ENCODE assay signal across 2 cellular contexts in the genomic region with DNA sequence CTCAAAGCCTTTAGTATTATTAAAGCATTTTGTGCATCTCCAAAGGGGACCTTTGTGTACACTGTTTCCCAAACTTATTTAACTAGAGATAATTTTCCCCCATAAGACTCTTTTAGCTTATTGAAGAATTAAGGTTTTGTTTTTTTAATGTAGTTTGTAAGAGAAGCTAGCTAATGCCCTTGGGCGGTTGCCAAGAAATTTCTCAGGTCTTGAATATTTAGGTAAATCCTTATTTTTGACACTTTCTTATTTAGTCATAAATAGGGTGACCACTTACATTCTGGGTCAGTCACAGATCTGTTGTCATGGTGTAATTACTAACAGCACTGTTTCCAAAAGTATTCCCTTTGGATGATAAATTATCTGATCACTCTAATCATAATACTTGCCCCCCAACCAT.
TF ChIP-seq lines count a peak whose summit lies in the region.

No MANE protein-coding gene starts in this region.

TF ChIP-seq in IMR-90, 13 proteins besides CTCF, POLR2A, EP300 and RAD21:
- TF ChIP-seq, protein P1, sequence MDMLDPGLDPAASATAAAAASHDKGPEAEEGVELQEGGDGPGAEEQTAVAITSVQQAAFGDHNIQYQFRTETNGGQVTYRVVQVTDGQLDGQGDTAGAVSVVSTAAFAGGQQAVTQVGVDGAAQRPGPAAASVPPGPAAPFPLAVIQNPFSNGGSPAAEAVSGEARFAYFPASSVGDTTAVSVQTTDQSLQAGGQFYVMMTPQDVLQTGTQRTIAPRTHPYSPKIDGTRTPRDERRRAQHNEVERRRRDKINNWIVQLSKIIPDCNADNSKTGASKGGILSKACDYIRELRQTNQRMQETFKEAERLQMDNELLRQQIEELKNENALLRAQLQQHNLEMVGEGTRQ (IDR thresholded peaks at IDR 0.05; ENCODE audit: low read depth, low read length), result no peak
- TF ChIP-seq RFX5 (IDR thresholded peaks at IDR 0.05; ENCODE audit: low read depth, low read length) (no peak), SMC3 (IDR thresholded peaks at IDR 0.05; ENCODE audit: low read depth, low read length) (no peak), MAFK (IDR thresholded peaks at IDR 0.05; ENCODE audit: low read depth, low read length) (no peak)

TF ChIP-seq in GM12878, 131 proteins besides CTCF, POLR2A, EP300 and RAD21:
- no peak for TF ChIP-seq MLLT1 (IDR thresholded peaks at IDR 0.05)
- TF ChIP-seq ZBTB11 (CRISPR knock-in tag; IDR thresholded peaks at IDR 0.05), result no peak
- no peak for TF ChIP-seq EZH2 (IDR thresholded peaks at IDR 0.05; ENCODE audit: borderline replicate concordance, control insufficient read depth, low read depth, low read length)
- no peak for TF ChIP-seq ZSCAN29 (IDR thresholded peaks at IDR 0.05)
- TF ChIP-seq NR2C1 (IDR thresholded peaks at IDR 0.05), result no peak
- no peak for TF ChIP-seq RUNX3 (IDR thresholded peaks at IDR 0.05; ENCODE audit: low read length)
- no peak for TF ChIP-seq ZNF622 (IDR thresholded peaks at IDR 0.05)
- no peak for TF ChIP-seq SMAD5 (IDR thresholded peaks at IDR 0.05; ENCODE audit: low read depth)
- no peak for TF ChIP-seq ELK1 (IDR thresholded peaks at IDR 0.05; ENCODE audit: low read depth, low read length)
- no peak for TF ChIP-seq ZNF384 (IDR thresholded peaks at IDR 0.05; ENCODE audit: borderline replicate concordance, low read depth, low read length)
- no peak for TF ChIP-seq MYC (IDR thresholded peaks at IDR 0.05; ENCODE audit: insufficient read depth, insufficient read length, insufficient replicate concordance, low read length, severe bottlenecking)
- no peak for TF ChIP-seq NFYA (IDR thresholded peaks at IDR 0.05; ENCODE audit: borderline replicate concordance, low read depth, low read length)
